15 cellular contexts compared by ENCODE assay signal in the genomic region with DNA sequence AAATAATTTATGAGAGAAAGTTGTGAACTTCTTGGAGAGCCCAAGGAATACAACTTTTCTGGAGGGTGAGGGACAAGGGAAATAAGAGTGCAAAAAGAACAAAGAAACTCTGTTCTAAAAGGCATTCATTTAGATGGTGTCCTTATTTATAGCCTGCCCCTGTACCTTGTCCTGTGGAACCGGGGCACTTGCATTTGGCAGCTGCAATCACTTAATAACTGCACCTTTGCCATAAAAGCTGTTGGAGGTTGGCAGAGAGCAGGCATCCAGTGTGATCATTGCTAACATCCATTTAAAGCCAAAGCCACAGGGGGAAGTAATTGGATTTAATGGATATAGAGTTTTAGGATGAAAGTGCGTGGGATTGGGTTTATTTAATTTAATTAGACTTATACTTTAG. TPM values are rescaled to one million over a fixed set of nuclear protein-coding genes. Genes with fewer than 3 reads are reported as not detected.
DNase-seq lines count a peak whose midpoint lies in the region; ATAC-seq and TF ChIP-seq lines count a peak whose summit lies in the region.
"Had no signal": no experiment of that assay in that cellular context is flagged by ENCODE, and none has a peak within 500 bp of the region (broad histone marks: within the 10 kb centered on the region; RNA-seq: fewer than 3 reads in every experiment).

No MANE protein-coding gene starts in this region.

- H3K27ac ChIP-seq in SK-N-SH (ENCODE audit: low read depth in 2 of 2, low read length in 1 of 2), result no peak overlapping the region
- no peak overlapping the region for H3K27ac ChIP-seq in coronary artery

- no peaks in the 10 kb centered on the region for H4K20me1 ChIP-seq in SK-N-SH (ENCODE audit: insufficient read depth)

- no peaks in the 10 kb centered on the region for H3K9me3 ChIP-seq in SK-N-SH

- no peaks in the 10 kb centered on the region for H3K27me3 ChIP-seq in SK-N-SH (ENCODE audit: insufficient read depth)

- DNase-seq in NCI-H82 (lab: John Stamatoyannopoulos, UW), result peak; percentile 28
- DNase-seq in NCI-H82 treated with DMSO at 0.1 percent for 48 hours (lab: John Stamatoyannopoulos, UW; ENCODE audit: unreplicated experiment), result no peak
- DNase-seq in SK-N-SH, result peak; percentile 11
- peak; percentile 74 for DNase-seq in left lobe of liver (ENCODE audit: low spot score)
- no peak for DNase-seq in NCI-H2107 (lab: John Stamatoyannopoulos, UW)
- no peak for DNase-seq in coronary artery (ENCODE audit: low spot score)
- DNase-seq: C1 segment of cervical spinal cord; Calu3; CD4-positive, alpha-beta T cell; DMS 273 treated with DMSO at 0.1 percent for 48 hours; H7; IMR-90 had no signal

- CTCF ChIA-PET in SK-N-SH (lab: Yijun Ruan, JAX), result interaction anchor here (0.7 kb wide), 1 partner anchor 1545 kb away, joined by 3 read pairs; no protein-coding TSS in a partner anchor

- ATAC-seq in left lobe of liver, result peak; percentile 95
- ATAC-seq in HG02588 (IDR thresholded peaks at IDR 0.05; ENCODE audit: unreplicated experiment), result no peak
- ATAC-seq: GM12878, GM23338 had no signal

- H3K4me1 ChIP-seq in SK-N-SH (ENCODE audit: control insufficient read depth in 1 of 2, insufficient read depth in 2 of 2, low read depth in 1 of 2, low read length in 1 of 2), result no peaks in the 10 kb centered on the region; a peak in 1 of 4 replicates

- H3K36me3 ChIP-seq in SK-N-SH (replicated peaks in 1 of 2; ENCODE audit: control insufficient read depth in 1 of 2, insufficient read depth in 2 of 2, low read length in 1 of 2), result no peaks in the 10 kb centered on the region

- POLR2A ChIA-PET in SK-N-SH (lab: Yijun Ruan, JAX), result no interaction called here

- TF ChIP-seq EP300 in SK-N-SH (IDR thresholded peaks at IDR 0.05; ENCODE audit: borderline replicate concordance in 1 of 2, low read depth in 1 of 2, low read length in 1 of 2), result no peak

- no peaks in the 10 kb centered on the region for H3K9me2 ChIP-seq in SK-N-SH

- H3K79me2 ChIP-seq in SK-N-SH (ENCODE audit: insufficient read depth), result no peaks in the 10 kb centered on the region

- TF ChIP-seq CTCF in SK-N-SH (IDR thresholded peaks at IDR 0.05) (no peak), coronary artery (IDR thresholded peaks at IDR 0.05) (no peak)

- no peak overlapping the region for H3K9ac ChIP-seq in SK-N-SH

- WGBS in SK-N-SH (ENCODE audit: low lambda C conversion rate), result 49% methylated on average over 2 of the region's 2 CpGs

- peaks cover 22% of the 10 kb centered on the region for H3F3A ChIP-seq in SK-N-SH (replicated peaks; ENCODE audit: insufficient read depth)

- no peak overlapping the region for H3K4me2 ChIP-seq in SK-N-SH
- H3K4me2 ChIP-seq: GM23338 had no signal

- no peak overlapping the region for H3K4me3 ChIP-seq in SK-N-SH (ENCODE audit: low read depth in 2 of 2, low read length in 1 of 2)
- H3K4me3 ChIP-seq in coronary artery, result no peak overlapping the region
- H3K4me3 ChIP-seq: GM12878, GM23338 had no signal

- no peak for TF ChIP-seq RAD21 in SK-N-SH (IDR thresholded peaks at IDR 0.05; ENCODE audit: low read length)

- H2AFZ ChIP-seq in SK-N-SH (ENCODE audit: low read depth), result no peak overlapping the region

TF ChIP-seq in SK-N-SH, 30 proteins besides CTCF, POLR2A, EP300 and RAD21:
- TF ChIP-seq YY1 (IDR thresholded peaks at IDR 0.05; ENCODE audit: low read depth) (no peak), SIN3A (IDR thresholded peaks at IDR 0.05; ENCODE audit: borderline replicate concordance, low read depth, low read length) (no peak), FOXJ3 (CRISPR knock-in tag; IDR thresholded peaks at IDR 0.05) (no peak), TEAD4 (IDR thresholded peaks at IDR 0.05; ENCODE audit: borderline replicate concordance, insufficient read depth) (no peak), TCF12 (IDR thresholded peaks at IDR 0.05) (no peak), NRF1 (IDR thresholded peaks at IDR 0.05; ENCODE audit: low read depth, low read length) (no peak), NFIC (IDR thresholded peaks at IDR 0.05; ENCODE audit: borderline replicate concordance) (no peak), JUND (IDR thresholded peaks at IDR 0.05) (no peak), RXRA (IDR thresholded peaks at IDR 0.05; ENCODE audit: borderline replicate concordance, low read depth) (no peak)
- TF ChIP-seq, protein P1, sequence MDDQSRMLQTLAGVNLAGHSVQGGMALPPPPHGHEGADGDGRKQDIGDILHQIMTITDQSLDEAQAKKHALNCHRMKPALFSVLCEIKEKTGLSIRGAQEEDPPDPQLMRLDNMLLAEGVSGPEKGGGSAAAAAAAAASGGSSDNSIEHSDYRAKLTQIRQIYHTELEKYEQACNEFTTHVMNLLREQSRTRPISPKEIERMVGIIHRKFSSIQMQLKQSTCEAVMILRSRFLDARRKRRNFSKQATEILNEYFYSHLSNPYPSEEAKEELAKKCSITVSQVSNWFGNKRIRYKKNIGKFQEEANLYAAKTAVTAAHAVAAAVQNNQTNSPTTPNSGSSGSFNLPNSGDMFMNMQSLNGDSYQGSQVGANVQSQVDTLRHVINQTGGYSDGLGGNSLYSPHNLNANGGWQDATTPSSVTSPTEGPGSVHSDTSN (IDR thresholded peaks at IDR 0.05), result no peak
- TF ChIP-seq, protein P2, sequence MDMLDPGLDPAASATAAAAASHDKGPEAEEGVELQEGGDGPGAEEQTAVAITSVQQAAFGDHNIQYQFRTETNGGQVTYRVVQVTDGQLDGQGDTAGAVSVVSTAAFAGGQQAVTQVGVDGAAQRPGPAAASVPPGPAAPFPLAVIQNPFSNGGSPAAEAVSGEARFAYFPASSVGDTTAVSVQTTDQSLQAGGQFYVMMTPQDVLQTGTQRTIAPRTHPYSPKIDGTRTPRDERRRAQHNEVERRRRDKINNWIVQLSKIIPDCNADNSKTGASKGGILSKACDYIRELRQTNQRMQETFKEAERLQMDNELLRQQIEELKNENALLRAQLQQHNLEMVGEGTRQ (IDR thresholded peaks at IDR 0.05; ENCODE audit: borderline replicate concordance, low read depth, low read length), result no peak
- TF ChIP-seq, protein P3, sequence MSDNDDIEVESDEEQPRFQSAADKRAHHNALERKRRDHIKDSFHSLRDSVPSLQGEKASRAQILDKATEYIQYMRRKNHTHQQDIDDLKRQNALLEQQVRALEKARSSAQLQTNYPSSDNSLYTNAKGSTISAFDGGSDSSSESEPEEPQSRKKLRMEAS (IDR thresholded peaks at IDR 0.05; ENCODE audit: low read depth), result no peak

RNA-seq across cellular contexts. Expression of a gene that starts 50.8 kb away (rescaled TPM):
- 440 and 472 TPM in 2 replicates for polyA plus RNA-seq in SK-N-SH (2012; rRNA removed)
- polyA plus RNA-seq in SK-N-SH (2012; cell fraction: cytosol; rRNA removed), result 206 and 222 TPM in 2 replicates
- polyA plus RNA-seq in SK-N-SH (2012; cell fraction: nucleus; rRNA removed), result 1,254 and 1,455 TPM in 2 replicates
- 23.1 TPM for total RNA-seq in left lobe of liver

Comparison
In these comparisons a context has a peak if more than half of its experiments do, and no peak if none do; other contexts are left out.
1. DNase-seq: peak in NCI-H82 (single experiment), SK-N-SH (single experiment) and left lobe of liver (single experiment); none in NCI-H82 treated with DMSO at 0.1 percent for 48 hours (single experiment), NCI-H2107 (single experiment) and coronary artery (single experiment).